22 cellular contexts compared by ENCODE assay signal in the genomic region with DNA sequence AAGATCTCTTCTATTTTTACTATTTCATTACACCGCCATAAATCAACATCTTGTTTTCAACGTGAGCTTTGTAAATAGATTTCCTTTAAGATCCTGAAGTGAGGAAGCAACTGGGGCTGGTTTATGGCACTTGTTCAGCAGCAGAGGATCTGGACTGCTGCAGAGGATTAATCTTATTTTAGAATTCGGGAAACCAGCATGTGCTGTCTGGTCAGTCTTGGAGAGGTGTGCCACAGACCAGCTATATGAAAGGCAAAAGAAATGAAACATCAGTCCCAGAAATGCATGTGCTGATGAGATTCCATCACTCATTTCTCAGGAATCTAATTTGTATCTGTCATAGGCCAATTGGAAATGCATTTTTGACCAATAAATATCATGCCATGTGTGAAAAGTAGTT. TPM values are rescaled to one million over a fixed set of nuclear protein-coding genes. Genes with fewer than 3 reads are reported as not detected.
"Had no signal": no experiment of that assay in that cellular context is flagged by ENCODE, and none has a peak within 500 bp of the region (broad histone marks: within the 10 kb centered on the region; RNA-seq: fewer than 3 reads in every experiment).

No MANE protein-coding gene starts in this region.

- H3K36me3 Mint-ChIP-seq: activated CD8-positive, alpha-beta memory T cell treated with anti-CD3 and anti-CD28 coated beads, Interleukin-2, amount 10 ng/mL, durations not matched to agents 7 days and 5 days; activated naive CD4-positive, alpha-beta T cell treated with anti-CD3 and anti-CD28 coated beads, Interleukin-2, amount 50 U/mL, for 24 hours; WTC11 had no signal

- H3K9me3 Mint-ChIP-seq: activated CD4-positive, alpha-beta T cell treated with anti-CD3 and anti-CD28 coated beads, Interleukin-2, amount 10 ng/mL, durations not matched to agents 24 days and 14 days; activated naive CD4-positive, alpha-beta T cell treated with anti-CD3 and anti-CD28 coated beads, Interleukin-2, amount 50 U/mL, for 24 hours; activated T-cell treated with anti-CD3 and anti-CD28 coated beads, Interleukin-2, amount 50 U/mL, for 24 hours; activated T-helper 1 cell treated with anti-CD3 and anti-CD28 coated beads, Interleukin-12 subunit alpha, Interleukin-12 subunit beta, Interleukin-2, Interleukin-4 antibody, amounts not matched to agents 30 ng/mL and 10 ng/mL and 1 ng/mL, durations not matched to agents 14 hours and 24 hours and 36 hours; T-helper 1 cell treated with Interleukin-12 subunit alpha and Interleukin-12 subunit beta and Interleukin-4 antibody, amounts not matched to agents 30 μg/mL and 1 μg/mL, for 36 hours; WTC11 had no signal

- H3K27me3 ChIP-seq: MG63 had no signal

- DNase-seq: activated CD4-positive, alpha-beta T cell treated with anti-CD3 and anti-CD28 coated beads, Interleukin-2, amount 10 ng/mL, durations not matched to agents 24 days and 14 days; activated CD4-positive, alpha-beta T cell treated with anti-CD3 and anti-CD28 coated beads, Interleukin-2, amount 50 U/mL, for 48 hours; activated CD4-positive, CD25-positive, alpha-beta regulatory T cell treated with anti-CD3 and anti-CD28 coated beads, Interleukin-2, amount 50 U/mL, for 72 hours; activated CD8-positive, alpha-beta memory T cell treated with anti-CD3 and anti-CD28 coated beads, Interleukin-2, amount 10 ng/mL, durations not matched to agents 7 days and 5 days; activated effector memory CD4-positive, alpha-beta T cell treated with Interleukin-2 at 50 U/mL for 16 hours; activated naive CD4-positive, alpha-beta T cell; activated T-cell treated with anti-CD3 and anti-CD28 coated beads, Interleukin-2, amount 50 U/mL, for 24 hours; aorta; central memory CD4-positive, alpha-beta T cell; MG63; MV-4-11; NCI-H1105; NCI-H187 treated with DMSO at 0.1 percent for 48 hours; NCI-H2171; NCI-H2227 treated with DMSO at 0.1 percent for 48 hours; NCI-H526 treated with DMSO at 0.1 percent for 48 hours; SHP77 treated with DMSO at 0.1 percent for 48 hours had no signal

- H3K9me3 ChIP-seq: MG63 had no signal

- H3K4me3 ChIP-seq: MG63 had no signal

- H3K4me1 Mint-ChIP-seq: activated CD4-positive, alpha-beta T cell treated with anti-CD3 and anti-CD28 coated beads, Interleukin-2, amount 10 ng/mL, durations not matched to agents 24 days and 14 days; activated CD8-positive, alpha-beta memory T cell treated with anti-CD3 and anti-CD28 coated beads, Interleukin-2, amount 10 ng/mL, durations not matched to agents 7 days and 5 days; activated naive CD4-positive, alpha-beta T cell treated with anti-CD3 and anti-CD28 coated beads, Interleukin-2, amount 50 U/mL, for 24 hours; WTC11 had no signal

- H3K4me3 Mint-ChIP-seq: activated CD4-positive, alpha-beta T cell treated with anti-CD3 and anti-CD28 coated beads, Interleukin-2, amount 10 ng/mL, durations not matched to agents 24 days and 14 days; activated CD8-positive, alpha-beta memory T cell treated with anti-CD3 and anti-CD28 coated beads, Interleukin-2, amount 10 ng/mL, durations not matched to agents 7 days and 5 days; activated naive CD4-positive, alpha-beta T cell treated with anti-CD3 and anti-CD28 coated beads, Interleukin-2, amount 50 U/mL, for 24 hours; activated T-cell treated with anti-CD3 and anti-CD28 coated beads, Interleukin-2, amount 50 U/mL, for 24 hours; activated T-helper 1 cell treated with anti-CD3 and anti-CD28 coated beads, Interleukin-12 subunit alpha, Interleukin-12 subunit beta, Interleukin-2, Interleukin-4 antibody, amounts not matched to agents 30 ng/mL and 10 ng/mL and 1 ng/mL, durations not matched to agents 14 hours and 24 hours and 36 hours; T-helper 1 cell treated with Interleukin-12 subunit alpha and Interleukin-12 subunit beta and Interleukin-4 antibody, amounts not matched to agents 30 μg/mL and 1 μg/mL, for 36 hours; WTC11 had no signal

- H3K27ac Mint-ChIP-seq: activated CD4-positive, alpha-beta T cell treated with anti-CD3 and anti-CD28 coated beads, Interleukin-2, amount 10 ng/mL, durations not matched to agents 24 days and 14 days; activated CD8-positive, alpha-beta memory T cell treated with anti-CD3 and anti-CD28 coated beads, Interleukin-2, amount 10 ng/mL, durations not matched to agents 7 days and 5 days; activated naive CD4-positive, alpha-beta T cell treated with anti-CD3 and anti-CD28 coated beads, Interleukin-2, amount 50 U/mL, for 24 hours; activated T-cell treated with anti-CD3 and anti-CD28 coated beads, Interleukin-2, amount 50 U/mL, for 24 hours; activated T-helper 1 cell treated with anti-CD3 and anti-CD28 coated beads, Interleukin-12 subunit alpha, Interleukin-12 subunit beta, Interleukin-2, Interleukin-4 antibody, amounts not matched to agents 30 ng/mL and 10 ng/mL and 1 ng/mL, durations not matched to agents 14 hours and 24 hours and 36 hours; T-helper 1 cell treated with Interleukin-12 subunit alpha and Interleukin-12 subunit beta and Interleukin-4 antibody, amounts not matched to agents 30 μg/mL and 1 μg/mL, for 36 hours; WTC11 had no signal

- ATAC-seq: activated CD8-positive, alpha-beta memory T cell treated with anti-CD3 and anti-CD28 coated beads, Interleukin-2, amount 10 ng/mL, durations not matched to agents 7 days and 5 days; WTC11 had no signal

- H3K36me3 ChIP-seq: MG63 had no signal

RNA-seq across cellular contexts. Expression of a gene that starts 23.4 kb away (rescaled TPM):
- total RNA-seq: WTC11 had no signal

RNA-seq across cellular contexts. Expression of a gene that starts 45.8 kb away (rescaled TPM):
- total RNA-seq: activated CD4-positive, alpha-beta T cell treated with anti-CD3 and anti-CD28 coated beads, Interleukin-2, amount 10 ng/mL, durations not matched to agents 24 days and 14 days; activated CD8-positive, alpha-beta memory T cell treated with anti-CD3 and anti-CD28 coated beads, Interleukin-2, amount 10 ng/mL, durations not matched to agents 7 days and 5 days; activated T-helper 1 cell treated with anti-CD3 and anti-CD28 coated beads, Interleukin-12 subunit alpha, Interleukin-12 subunit beta, Interleukin-2, Interleukin-4 antibody, amounts not matched to agents 30 ng/mL and 10 ng/mL and 1 ng/mL, durations not matched to agents 14 hours and 24 hours and 36 hours; NCI-H460; WTC11 had no signal
